1 cellular context compared by ENCODE assay signal in the genomic region with DNA sequence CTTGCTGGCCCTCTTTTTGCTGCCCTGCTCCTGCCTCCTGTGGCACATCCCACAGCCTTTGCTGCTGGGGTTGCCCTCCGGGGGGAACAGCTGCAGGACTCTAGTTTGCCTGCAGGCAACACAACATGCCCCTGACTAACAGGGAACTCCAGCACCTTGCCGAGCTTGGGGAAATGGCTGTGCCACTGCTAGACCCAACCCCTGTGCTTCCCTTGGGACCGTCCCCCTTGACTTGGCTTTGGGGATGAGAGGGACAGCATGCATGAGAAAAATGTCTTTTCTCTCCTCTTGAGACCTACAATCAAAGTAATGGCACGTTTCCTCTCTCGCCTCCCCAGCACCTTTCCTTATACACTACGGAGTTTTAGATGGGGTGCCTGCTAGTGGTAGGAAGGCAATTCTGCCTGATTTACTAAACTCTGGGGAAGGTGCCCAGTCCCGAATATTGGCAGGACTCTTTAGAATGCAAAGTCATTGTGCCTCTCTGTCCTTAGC.
TF ChIP-seq lines count a peak whose summit lies in the region.

No MANE protein-coding gene starts in this region.

TF ChIP-seq in K562, 482 proteins besides CTCF, POLR2A, EP300 and RAD21:
- TF ChIP-seq CSDE1 (IDR thresholded peaks at IDR 0.05) (no peak), NFATC3 (IDR thresholded peaks at IDR 0.05) (no peak), FOXK2 (conservative IDR thresholded peaks at IDR 0.05 in 1 of 2, IDR thresholded peaks at IDR 0.05 in 1 of 2; ENCODE audit: low read depth in 2 of 2) (no peak), HDAC3 (IDR thresholded peaks at IDR 0.05; ENCODE audit: borderline replicate concordance, partially characterized antibody) (no peak), POLR2AphosphoS5 (IDR thresholded peaks at IDR 0.05; ENCODE audit: control insufficient read depth, insufficient read depth, low read depth, low read length) (no peak), CBX2 (IDR thresholded peaks at IDR 0.05; ENCODE audit: insufficient read depth, low read length, poor library complexity, severe bottlenecking) (no peak), RBM25 (IDR thresholded peaks at IDR 0.05; ENCODE audit: low read depth, low read length, severe bottlenecking) (no peak), C11orf30 (IDR thresholded peaks at IDR 0.05; ENCODE audit: low read depth) (no peak), EP400 (IDR thresholded peaks at IDR 0.05) (no peak)
- TF ChIP-seq, protein P1, sequence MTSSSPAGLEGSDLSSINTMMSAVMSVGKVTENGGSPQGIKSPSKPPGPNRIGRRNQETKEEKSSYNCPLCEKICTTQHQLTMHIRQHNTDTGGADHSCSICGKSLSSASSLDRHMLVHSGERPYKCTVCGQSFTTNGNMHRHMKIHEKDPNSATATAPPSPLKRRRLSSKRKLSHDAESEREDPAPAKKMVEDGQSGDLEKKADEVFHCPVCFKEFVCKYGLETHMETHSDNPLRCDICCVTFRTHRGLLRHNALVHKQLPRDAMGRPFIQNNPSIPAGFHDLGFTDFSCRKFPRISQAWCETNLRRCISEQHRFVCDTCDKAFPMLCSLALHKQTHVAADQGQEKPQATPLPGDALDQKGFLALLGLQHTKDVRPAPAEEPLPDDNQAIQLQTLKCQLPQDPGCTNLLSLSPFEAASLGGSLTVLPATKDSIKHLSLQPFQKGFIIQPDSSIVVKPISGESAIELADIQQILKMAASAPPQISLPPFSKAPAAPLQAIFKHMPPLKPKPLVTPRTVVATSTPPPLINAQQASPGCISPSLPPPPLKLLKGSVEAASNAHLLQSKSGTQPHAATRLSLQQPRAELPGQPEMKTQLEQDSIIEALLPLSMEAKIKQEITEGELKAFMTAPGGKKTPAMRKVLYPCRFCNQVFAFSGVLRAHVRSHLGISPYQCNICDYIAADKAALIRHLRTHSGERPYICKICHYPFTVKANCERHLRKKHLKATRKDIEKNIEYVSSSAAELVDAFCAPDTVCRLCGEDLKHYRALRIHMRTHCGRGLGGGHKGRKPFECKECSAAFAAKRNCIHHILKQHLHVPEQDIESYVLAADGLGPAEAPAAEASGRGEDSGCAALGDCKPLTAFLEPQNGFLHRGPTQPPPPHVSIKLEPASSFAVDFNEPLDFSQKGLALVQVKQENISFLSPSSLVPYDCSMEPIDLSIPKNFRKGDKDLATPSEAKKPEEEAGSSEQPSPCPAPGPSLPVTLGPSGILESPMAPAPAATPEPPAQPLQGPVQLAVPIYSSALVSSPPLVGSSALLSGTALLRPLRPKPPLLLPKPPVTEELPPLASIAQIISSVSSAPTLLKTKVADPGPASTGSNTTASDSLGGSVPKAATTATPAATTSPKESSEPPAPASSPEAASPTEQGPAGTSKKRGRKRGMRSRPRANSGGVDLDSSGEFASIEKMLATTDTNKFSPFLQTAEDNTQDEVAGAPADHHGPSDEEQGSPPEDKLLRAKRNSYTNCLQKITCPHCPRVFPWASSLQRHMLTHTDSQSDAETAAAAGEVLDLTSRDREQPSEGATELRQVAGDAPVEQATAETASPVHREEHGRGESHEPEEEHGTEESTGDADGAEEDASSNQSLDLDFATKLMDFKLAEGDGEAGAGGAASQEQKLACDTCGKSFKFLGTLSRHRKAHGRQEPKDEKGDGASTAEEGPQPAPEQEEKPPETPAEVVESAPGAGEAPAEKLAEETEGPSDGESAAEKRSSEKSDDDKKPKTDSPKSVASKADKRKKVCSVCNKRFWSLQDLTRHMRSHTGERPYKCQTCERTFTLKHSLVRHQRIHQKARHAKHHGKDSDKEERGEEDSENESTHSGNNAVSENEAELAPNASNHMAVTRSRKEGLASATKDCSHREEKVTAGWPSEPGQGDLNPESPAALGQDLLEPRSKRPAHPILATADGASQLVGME (CRISPR knock-in tag; IDR thresholded peaks at IDR 0.05): no peak
- TF ChIP-seq, protein P2, sequence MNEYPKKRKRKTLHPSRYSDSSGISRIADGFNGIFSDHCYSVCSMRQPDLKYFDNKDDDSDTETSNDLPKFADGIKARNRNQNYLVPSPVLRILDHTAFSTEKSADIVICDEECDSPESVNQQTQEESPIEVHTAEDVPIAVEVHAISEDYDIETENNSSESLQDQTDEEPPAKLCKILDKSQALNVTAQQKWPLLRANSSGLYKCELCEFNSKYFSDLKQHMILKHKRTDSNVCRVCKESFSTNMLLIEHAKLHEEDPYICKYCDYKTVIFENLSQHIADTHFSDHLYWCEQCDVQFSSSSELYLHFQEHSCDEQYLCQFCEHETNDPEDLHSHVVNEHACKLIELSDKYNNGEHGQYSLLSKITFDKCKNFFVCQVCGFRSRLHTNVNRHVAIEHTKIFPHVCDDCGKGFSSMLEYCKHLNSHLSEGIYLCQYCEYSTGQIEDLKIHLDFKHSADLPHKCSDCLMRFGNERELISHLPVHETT (CRISPR knock-in tag; conservative IDR thresholded peaks at IDR 0.05 in 1 of 2, IDR thresholded peaks at IDR 0.05 in 1 of 2): no peak
- TF ChIP-seq, protein P3, sequence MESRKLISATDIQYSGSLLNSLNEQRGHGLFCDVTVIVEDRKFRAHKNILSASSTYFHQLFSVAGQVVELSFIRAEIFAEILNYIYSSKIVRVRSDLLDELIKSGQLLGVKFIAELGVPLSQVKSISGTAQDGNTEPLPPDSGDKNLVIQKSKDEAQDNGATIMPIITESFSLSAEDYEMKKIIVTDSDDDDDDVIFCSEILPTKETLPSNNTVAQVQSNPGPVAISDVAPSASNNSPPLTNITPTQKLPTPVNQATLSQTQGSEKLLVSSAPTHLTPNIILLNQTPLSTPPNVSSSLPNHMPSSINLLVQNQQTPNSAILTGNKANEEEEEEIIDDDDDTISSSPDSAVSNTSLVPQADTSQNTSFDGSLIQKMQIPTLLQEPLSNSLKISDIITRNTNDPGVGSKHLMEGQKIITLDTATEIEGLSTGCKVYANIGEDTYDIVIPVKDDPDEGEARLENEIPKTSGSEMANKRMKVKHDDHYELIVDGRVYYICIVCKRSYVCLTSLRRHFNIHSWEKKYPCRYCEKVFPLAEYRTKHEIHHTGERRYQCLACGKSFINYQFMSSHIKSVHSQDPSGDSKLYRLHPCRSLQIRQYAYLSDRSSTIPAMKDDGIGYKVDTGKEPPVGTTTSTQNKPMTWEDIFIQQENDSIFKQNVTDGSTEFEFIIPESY (CRISPR knock-in tag; IDR thresholded peaks at IDR 0.05): no peak
